1 cellular context compared by ENCODE assay signal in the genomic region with DNA sequence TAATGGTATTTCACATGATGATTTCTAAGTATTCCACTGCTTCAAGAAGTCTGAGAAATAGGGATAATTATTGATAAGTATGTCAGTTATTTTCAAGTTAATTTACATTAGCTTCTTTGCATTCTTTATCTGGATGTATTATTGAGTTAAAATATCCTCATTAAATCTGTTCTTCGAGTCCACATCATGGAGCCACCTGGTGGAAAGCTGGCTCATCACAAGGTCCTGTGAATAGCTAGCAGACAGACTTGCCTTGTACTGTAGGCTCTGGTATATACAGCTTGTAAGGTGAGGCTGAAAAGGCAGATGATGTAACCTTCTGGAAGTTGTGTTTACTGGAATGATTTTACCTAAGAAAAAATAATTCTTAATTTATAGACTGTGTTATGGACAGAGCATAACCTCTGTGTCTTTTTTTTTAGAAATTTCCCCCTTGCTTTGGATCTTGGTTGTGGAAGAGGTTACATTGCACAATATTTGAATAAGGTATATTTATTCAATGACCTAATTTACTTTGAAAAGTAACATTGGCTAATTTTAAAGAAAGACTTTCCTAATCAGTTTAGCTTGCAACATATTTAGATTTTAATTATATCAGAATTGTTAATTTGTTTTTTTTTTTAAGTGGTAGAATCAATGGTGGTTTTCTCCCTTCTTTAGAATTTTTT.
A peak's percentile ranks its signal among the peaks of the same experiment; 100 is the strongest.
TF ChIP-seq lines count a peak whose summit lies in the region.

No MANE protein-coding gene starts in this region.

TF ChIP-seq in HepG2, 621 proteins besides CTCF, POLR2A, EP300 and RAD21 (continued from another document and continues in another):
- TF ChIP-seq, protein P1, sequence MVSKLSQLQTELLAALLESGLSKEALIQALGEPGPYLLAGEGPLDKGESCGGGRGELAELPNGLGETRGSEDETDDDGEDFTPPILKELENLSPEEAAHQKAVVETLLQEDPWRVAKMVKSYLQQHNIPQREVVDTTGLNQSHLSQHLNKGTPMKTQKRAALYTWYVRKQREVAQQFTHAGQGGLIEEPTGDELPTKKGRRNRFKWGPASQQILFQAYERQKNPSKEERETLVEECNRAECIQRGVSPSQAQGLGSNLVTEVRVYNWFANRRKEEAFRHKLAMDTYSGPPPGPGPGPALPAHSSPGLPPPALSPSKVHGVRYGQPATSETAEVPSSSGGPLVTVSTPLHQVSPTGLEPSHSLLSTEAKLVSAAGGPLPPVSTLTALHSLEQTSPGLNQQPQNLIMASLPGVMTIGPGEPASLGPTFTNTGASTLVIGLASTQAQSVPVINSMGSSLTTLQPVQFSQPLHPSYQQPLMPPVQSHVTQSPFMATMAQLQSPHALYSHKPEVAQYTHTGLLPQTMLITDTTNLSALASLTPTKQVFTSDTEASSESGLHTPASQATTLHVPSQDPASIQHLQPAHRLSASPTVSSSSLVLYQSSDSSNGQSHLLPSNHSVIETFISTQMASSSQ (IDR thresholded peaks at IDR 0.05; ENCODE audit: low read depth) = no peak
- TF ChIP-seq, protein P1 (CRISPR knock-in tag; IDR thresholded peaks at IDR 0.05; ENCODE audit: borderline replicate concordance) = no peak
- TF ChIP-seq, protein P2, sequence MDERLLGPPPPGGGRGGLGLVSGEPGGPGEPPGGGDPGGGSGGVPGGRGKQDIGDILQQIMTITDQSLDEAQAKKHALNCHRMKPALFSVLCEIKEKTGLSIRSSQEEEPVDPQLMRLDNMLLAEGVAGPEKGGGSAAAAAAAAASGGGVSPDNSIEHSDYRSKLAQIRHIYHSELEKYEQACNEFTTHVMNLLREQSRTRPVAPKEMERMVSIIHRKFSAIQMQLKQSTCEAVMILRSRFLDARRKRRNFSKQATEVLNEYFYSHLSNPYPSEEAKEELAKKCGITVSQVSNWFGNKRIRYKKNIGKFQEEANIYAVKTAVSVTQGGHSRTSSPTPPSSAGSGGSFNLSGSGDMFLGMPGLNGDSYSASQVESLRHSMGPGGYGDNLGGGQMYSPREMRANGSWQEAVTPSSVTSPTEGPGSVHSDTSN (CRISPR knock-in tag; IDR thresholded peaks at IDR 0.05) = no peak
- TF ChIP-seq, protein P3, sequence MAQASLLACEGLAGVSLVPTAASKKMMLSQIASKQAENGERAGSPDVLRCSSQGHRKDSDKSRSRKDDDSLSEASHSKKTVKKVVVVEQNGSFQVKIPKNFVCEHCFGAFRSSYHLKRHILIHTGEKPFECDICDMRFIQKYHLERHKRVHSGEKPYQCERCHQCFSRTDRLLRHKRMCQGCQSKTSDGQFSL (CRISPR knock-in tag; IDR thresholded peaks at IDR 0.05) = no peak
- TF ChIP-seq WIZ (CRISPR knock-in tag; IDR thresholded peaks at IDR 0.05) (no peak), ZNF652 (CRISPR knock-in tag; IDR thresholded peaks at IDR 0.05; ENCODE audit: borderline replicate concordance, low read depth) (no peak), RFX1 (IDR thresholded peaks at IDR 0.05) (no peak), YY1 (IDR thresholded peaks at IDR 0.05; ENCODE audit: insufficient read depth, insufficient replicate concordance, low read depth, low read length) (no peak), GTF3A (CRISPR knock-in tag; conservative IDR thresholded peaks at IDR 0.05) (no peak), ZNF207 (IDR thresholded peaks at IDR 0.05; ENCODE audit: borderline replicate concordance) (no peak), SMYD3 (CRISPR knock-in tag; IDR thresholded peaks at IDR 0.05) (no peak; the same call in 1 of the 2 replicates), RXRA (CRISPR knock-in tag; IDR thresholded peaks at IDR 0.05) (no peak), POGZ (CRISPR knock-in tag; IDR thresholded peaks at IDR 0.05) (no peak), IKZF1 (IDR thresholded peaks at IDR 0.05) (no peak), ZNF383 (CRISPR knock-in tag; IDR thresholded peaks at IDR 0.05; ENCODE audit: borderline replicate concordance) (no peak), ZNF572 (CRISPR knock-in tag; IDR thresholded peaks at IDR 0.05) (no peak), ZNF12 (CRISPR knock-in tag; IDR thresholded peaks at IDR 0.05) (no peak), RFX5 (IDR thresholded peaks at IDR 0.05; ENCODE audit: low read depth, low read length) (no peak), ZNF460 (CRISPR knock-in tag; IDR thresholded peaks at IDR 0.05; ENCODE audit: borderline replicate concordance) (no peak), HOXD1 (CRISPR knock-in tag; IDR thresholded peaks at IDR 0.05) (no peak), FIP1L1 (IDR thresholded peaks at IDR 0.05; ENCODE audit: borderline replicate concordance, insufficient read depth, low read depth, low read length) (no peak), ZFP37 (CRISPR knock-in tag; IDR thresholded peaks at IDR 0.05; ENCODE audit: borderline replicate concordance) (no peak), KAT7 (CRISPR knock-in tag; IDR thresholded peaks at IDR 0.05; ENCODE audit: borderline replicate concordance) (no peak)
- TF ChIP-seq, protein P4, sequence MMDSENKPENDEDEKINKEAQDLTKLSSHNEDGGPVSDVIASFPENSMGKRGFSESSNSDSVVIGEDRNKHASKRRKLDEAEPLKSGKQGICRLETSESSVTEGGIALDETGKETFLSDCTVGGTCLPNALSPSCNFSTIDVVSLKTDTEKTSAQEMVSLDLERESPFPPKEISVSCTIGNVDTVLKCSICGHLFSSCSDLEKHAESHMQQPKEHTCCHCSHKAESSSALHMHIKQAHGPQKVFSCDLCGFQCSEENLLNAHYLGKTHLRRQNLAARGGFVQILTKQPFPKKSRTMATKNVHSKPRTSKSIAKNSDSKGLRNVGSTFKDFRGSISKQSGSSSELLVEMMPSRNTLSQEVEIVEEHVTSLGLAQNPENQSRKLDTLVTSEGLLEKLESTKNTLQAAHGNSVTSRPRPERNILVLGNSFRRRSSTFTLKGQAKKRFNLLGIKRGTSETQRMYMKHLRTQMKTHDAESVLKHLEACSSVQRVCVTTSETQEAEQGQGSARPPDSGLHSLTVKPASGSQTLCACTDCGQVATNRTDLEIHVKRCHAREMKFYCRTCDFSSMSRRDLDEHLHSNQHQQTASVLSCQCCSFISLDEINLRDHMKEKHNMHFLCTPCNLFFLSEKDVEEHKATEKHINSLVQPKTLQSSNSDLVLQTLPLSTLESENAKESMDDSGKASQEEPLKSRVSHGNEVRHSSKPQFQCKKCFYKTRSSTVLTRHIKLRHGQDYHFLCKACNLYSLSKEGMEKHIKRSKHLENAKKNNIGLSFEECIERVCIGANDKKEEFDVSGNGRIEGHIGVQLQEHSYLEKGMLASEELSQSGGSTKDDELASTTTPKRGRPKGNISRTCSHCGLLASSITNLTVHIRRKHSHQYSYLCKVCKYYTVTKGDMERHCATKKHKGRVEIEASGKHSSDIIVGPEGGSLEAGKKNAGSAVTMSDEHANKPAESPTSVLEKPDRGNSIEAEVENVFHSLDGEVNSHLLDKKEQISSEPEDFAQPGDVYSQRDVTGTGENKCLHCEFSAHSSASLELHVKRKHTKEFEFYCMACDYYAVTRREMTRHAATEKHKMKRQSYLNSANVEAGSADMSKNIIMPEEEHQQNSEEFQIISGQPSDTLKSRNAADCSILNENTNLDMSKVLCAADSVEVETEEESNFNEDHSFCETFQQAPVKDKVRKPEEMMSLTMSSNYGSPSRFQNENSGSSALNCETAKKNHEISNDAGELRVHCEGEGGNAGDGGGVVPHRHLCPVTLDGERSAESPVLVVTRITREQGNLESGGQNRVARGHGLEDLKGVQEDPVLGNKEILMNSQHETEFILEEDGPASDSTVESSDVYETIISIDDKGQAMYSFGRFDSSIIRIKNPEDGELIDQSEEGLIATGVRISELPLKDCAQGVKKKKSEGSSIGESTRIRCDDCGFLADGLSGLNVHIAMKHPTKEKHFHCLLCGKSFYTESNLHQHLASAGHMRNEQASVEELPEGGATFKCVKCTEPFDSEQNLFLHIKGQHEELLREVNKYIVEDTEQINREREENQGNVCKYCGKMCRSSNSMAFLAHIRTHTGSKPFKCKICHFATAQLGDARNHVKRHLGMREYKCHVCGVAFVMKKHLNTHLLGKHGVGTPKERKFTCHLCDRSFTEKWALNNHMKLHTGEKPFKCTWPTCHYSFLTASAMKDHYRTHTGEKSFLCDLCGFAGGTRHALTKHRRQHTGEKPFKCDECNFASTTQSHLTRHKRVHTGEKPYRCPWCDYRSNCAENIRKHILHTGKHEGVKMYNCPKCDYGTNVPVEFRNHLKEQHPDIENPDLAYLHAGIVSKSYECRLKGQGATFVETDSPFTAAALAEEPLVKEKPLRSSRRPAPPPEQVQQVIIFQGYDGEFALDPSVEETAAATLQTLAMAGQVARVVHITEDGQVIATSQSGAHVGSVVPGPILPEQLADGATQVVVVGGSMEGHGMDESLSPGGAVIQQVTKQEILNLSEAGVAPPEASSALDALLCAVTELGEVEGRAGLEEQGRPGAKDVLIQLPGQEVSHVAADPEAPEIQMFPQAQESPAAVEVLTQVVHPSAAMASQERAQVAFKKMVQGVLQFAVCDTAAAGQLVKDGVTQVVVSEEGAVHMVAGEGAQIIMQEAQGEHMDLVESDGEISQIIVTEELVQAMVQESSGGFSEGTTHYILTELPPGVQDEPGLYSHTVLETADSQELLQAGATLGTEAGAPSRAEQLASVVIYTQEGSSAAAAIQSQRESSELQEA (CRISPR knock-in tag; IDR thresholded peaks at IDR 0.05; ENCODE audit: not compliant biosample characterization) = no peak
- TF ChIP-seq, protein P5, sequence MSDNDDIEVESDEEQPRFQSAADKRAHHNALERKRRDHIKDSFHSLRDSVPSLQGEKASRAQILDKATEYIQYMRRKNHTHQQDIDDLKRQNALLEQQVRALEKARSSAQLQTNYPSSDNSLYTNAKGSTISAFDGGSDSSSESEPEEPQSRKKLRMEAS (IDR thresholded peaks at IDR 0.05) = no peak
- TF ChIP-seq, protein P6, sequence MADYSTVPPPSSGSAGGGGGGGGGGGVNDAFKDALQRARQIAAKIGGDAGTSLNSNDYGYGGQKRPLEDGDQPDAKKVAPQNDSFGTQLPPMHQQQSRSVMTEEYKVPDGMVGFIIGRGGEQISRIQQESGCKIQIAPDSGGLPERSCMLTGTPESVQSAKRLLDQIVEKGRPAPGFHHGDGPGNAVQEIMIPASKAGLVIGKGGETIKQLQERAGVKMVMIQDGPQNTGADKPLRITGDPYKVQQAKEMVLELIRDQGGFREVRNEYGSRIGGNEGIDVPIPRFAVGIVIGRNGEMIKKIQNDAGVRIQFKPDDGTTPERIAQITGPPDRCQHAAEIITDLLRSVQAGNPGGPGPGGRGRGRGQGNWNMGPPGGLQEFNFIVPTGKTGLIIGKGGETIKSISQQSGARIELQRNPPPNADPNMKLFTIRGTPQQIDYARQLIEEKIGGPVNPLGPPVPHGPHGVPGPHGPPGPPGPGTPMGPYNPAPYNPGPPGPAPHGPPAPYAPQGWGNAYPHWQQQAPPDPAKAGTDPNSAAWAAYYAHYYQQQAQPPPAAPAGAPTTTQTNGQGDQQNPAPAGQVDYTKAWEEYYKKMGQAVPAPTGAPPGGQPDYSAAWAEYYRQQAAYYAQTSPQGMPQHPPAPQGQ (CRISPR knock-in tag; IDR thresholded peaks at IDR 0.05; ENCODE audit: borderline replicate concordance) = peak; percentile 33; the same call in 1 of the 2 replicates
- TF ChIP-seq, protein P7, sequence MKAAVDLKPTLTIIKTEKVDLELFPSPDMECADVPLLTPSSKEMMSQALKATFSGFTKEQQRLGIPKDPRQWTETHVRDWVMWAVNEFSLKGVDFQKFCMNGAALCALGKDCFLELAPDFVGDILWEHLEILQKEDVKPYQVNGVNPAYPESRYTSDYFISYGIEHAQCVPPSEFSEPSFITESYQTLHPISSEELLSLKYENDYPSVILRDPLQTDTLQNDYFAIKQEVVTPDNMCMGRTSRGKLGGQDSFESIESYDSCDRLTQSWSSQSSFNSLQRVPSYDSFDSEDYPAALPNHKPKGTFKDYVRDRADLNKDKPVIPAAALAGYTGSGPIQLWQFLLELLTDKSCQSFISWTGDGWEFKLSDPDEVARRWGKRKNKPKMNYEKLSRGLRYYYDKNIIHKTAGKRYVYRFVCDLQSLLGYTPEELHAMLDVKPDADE (CRISPR knock-in tag; IDR thresholded peaks at IDR 0.05) = no peak
- TF ChIP-seq, protein P8, sequence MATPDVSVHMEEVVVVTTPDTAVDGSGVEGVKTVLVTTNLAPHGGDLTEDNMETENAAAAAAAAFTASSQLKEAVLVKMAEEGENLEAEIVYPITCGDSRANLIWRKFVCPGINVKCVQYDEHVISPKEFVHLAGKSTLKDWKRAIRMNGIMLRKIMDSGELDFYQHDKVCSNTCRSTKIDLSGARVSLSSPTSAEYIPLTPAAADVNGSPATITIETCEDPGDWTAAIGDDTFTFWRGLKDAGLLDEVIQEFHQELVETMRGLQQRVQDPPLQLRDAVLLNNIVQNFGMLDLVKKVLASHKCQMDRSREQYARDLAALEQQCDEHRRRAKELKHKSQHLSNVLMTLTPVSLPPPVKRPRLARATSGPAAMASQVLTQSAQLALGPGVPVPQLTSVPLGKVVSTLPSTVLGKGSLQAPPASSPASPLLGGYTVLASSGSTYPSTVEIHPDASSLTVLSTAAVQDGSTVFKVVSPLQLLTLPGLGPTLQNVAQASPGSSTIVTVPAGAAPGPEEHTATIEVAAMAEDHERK (CRISPR knock-in tag; IDR thresholded peaks at IDR 0.05; ENCODE audit: low read depth) = no peak
- TF ChIP-seq, protein P9, sequence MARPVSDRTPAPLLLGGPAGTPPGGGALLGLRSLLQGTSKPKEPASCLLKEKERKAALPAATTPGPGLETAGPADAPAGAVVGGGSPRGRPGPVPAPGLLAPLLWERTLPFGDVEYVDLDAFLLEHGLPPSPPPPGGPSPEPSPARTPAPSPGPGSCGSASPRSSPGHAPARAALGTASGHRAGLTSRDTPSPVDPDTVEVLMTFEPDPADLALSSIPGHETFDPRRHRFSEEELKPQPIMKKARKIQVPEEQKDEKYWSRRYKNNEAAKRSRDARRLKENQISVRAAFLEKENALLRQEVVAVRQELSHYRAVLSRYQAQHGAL (CRISPR knock-in tag; IDR thresholded peaks at IDR 0.05; ENCODE audit: not compliant biosample characterization) = no peak
